26 cellular contexts compared by ENCODE assay signal in the genomic region with DNA sequence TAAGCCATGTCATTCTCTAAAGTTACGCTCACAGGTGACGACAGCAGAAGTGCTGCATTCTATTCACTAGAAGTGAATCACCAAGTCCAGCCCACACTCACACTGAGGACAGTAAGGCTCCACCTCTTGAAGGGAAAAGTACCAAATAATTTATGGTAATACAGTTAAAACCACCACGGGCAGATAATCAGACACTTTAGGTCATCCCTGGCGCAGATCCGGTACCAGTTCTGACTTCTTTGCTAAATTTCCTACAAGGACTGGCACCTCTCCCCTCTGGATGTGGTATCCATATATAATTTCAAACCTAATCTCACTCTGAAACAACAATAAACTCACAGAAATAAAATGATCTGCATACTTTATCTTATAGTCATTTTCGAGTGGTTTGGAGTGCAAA.
"Had no signal": no experiment of that assay in that cellular context is flagged by ENCODE, and none has a peak within 500 bp of the region (broad histone marks: within the 10 kb centered on the region; RNA-seq: fewer than 3 reads in every experiment).

No MANE protein-coding gene starts in this region.

- H3K9me3 ChIP-seq: adrenal gland, ascending aorta, body of pancreas, esophagus squamous epithelium, gastroesophageal sphincter had no signal

- H2AFZ ChIP-seq: hepatocyte had no signal

- H3K36me3 ChIP-seq: adrenal gland, ascending aorta, esophagus squamous epithelium, gastroesophageal sphincter, heart right ventricle had no signal

- H3K79me2 ChIP-seq: hepatocyte had no signal

- DNase-seq: activated CD4-positive, alpha-beta T cell treated with anti-CD3 and anti-CD28 coated beads for 36 hours; activated CD4-positive, alpha-beta T cell treated with anti-CD3 and anti-CD28 coated beads, Interleukin-2, amount 50 U/mL, for 1 hour; activated CD4-positive, alpha-beta T cell treated with anti-CD3 and anti-CD28 coated beads, Interleukin-2, amount 50 U/mL, for 48 hours; activated CD4-positive, CD25-positive, alpha-beta regulatory T cell; activated CD4-positive, CD25-positive, alpha-beta regulatory T cell treated with anti-CD3 and anti-CD28 coated beads, Interleukin-2, amount 50 U/mL, for 72 hours; activated CD8-positive, alpha-beta memory T cell treated with anti-CD3 and anti-CD28 coated beads for 24 hours; activated CD8-positive, alpha-beta T cell treated with anti-CD3 and anti-CD28 coated beads for 36 hours; activated effector memory CD4-positive, alpha-beta T cell treated with Interleukin-2 at 50 U/mL for 16 hours; activated gamma-delta T cell treated with Interleukin-2 at 50 U/mL for 16 hours; activated naive CD4-positive, alpha-beta T cell treated with anti-CD3 and anti-CD28 coated beads, Interleukin-2, amount 50 U/mL, for 16 hours; activated naive CD4-positive, alpha-beta T cell treated with Interleukin-2 at 50 U/mL for 16 hours; activated T-cell treated with anti-CD3 and anti-CD28 coated beads, Interleukin-2, amount 50 U/mL, for 4 hours; adrenal gland; body of pancreas; caudate nucleus; cortex of kidney; dermis blood vessel endothelial cell; effector CD4-positive, alpha-beta T cell; esophagus squamous epithelium; foreskin melanocyte; heart right ventricle; T-helper 2 cell had no signal

- H3K4me3 ChIP-seq: adrenal gland, ascending aorta, body of pancreas, esophagus squamous epithelium, gastroesophageal sphincter, heart right ventricle, hepatocyte had no signal

- H3K27me3 ChIP-seq: adrenal gland, ascending aorta, body of pancreas, esophagus squamous epithelium, gastroesophageal sphincter, heart right ventricle, hepatocyte had no signal

- H3K4me2 ChIP-seq: hepatocyte had no signal

- H3K4me1 ChIP-seq: adrenal gland, ascending aorta, body of pancreas, esophagus squamous epithelium, gastroesophageal sphincter, heart right ventricle had no signal

- H3K27ac ChIP-seq: adrenal gland, ascending aorta, body of pancreas, epithelial cell of prostate, esophagus squamous epithelium, gastroesophageal sphincter, heart right ventricle, hepatocyte had no signal
